ENCODE assay signal across 10 cellular contexts in genomic region chr3:177491301-177492031, GRCh38.
DNase-seq lines count a peak whose midpoint lies in the region; ATAC-seq and TF ChIP-seq lines count a peak whose summit lies in the region.
"Had no signal": no experiment of that assay in that cellular context is flagged by ENCODE, and none has a peak within 500 bp of the region (broad histone marks: within the 10 kb centered on the region; RNA-seq: fewer than 3 reads in every experiment).

No MANE protein-coding gene starts in this region.

- ATAC-seq in stimulated activated naive CD8-positive, alpha-beta T cell treated with anti-CD3 and anti-CD28 coated beads, Interleukin-15, amount 100 ng/mL, for 72 hours, result no peak
- no peak for ATAC-seq in CD4-positive, alpha-beta T cell (ENCODE audit: poor library complexity)
- ATAC-seq in GM18511 (IDR thresholded peaks at IDR 0.05; ENCODE audit: unreplicated experiment), result no peak

- H3K4me1 Mint-ChIP-seq in brain, result peaks cover 55% of the 10 kb centered on the region
- no peaks in the 10 kb centered on the region for H3K4me1 Mint-ChIP-seq in stimulated activated naive CD8-positive, alpha-beta T cell treated with anti-CD3 and anti-CD28 coated beads, Interleukin-15, amount 100 ng/mL, for 72 hours
- peaks cover 22% of the 10 kb centered on the region for H3K4me1 Mint-ChIP-seq in CD4-positive, alpha-beta T cell (ENCODE audit: low read depth)

- H3K27ac Mint-ChIP-seq in brain, result peak overlapping the region; percentile 72 to 97 (median 92)
- H3K27ac Mint-ChIP-seq in stimulated activated naive CD8-positive, alpha-beta T cell treated with anti-CD3 and anti-CD28 coated beads, Interleukin-15, amount 100 ng/mL, for 72 hours, result no peak overlapping the region
- H3K27ac Mint-ChIP-seq in CD4-positive, alpha-beta T cell, result no peak overlapping the region

- 37 to 66% (median 50%) methylated on average over 7 of the region's 7 CpGs for WGBS in spleen, 5 donors

- no peaks in the 10 kb centered on the region for H3K9me3 ChIP-seq in spleen
- no peaks in the 10 kb centered on the region for H3K9me3 ChIP-seq in CD4-positive, alpha-beta T cell (ENCODE audit: control insufficient read depth, low read length)
- H3K9me3 ChIP-seq: ovary had no signal

- POLR2A ChIA-PET in CD4-positive, alpha-beta T cell (lab: Charles Lee), result interaction anchor here (1.0 to 1.5 kb wide), 2 partner anchors 24 to 131 kb away, joined by 3 read pairs; no protein-coding TSS in a partner anchor

- TF ChIP-seq CTCF in brain (conservative IDR thresholded peaks at IDR 0.05) (no peak), spleen (IDR thresholded peaks at IDR 0.05 in 8 of 11, conservative IDR thresholded peaks at IDR 0.05 in 3 of 11) (no peak)
- no peak for TF ChIP-seq CTCF in CD4-positive, alpha-beta T cell (IDR thresholded peaks at IDR 0.05)

- peak overlapping the region in 4 of 5 experiments; percentile 10 to 54 (median 45) for H3K4me3 Mint-ChIP-seq in brain
- H3K4me3 Mint-ChIP-seq in stimulated activated naive CD8-positive, alpha-beta T cell treated with anti-CD3 and anti-CD28 coated beads, Interleukin-15, amount 100 ng/mL, for 72 hours, result no peak overlapping the region
- H3K4me3 Mint-ChIP-seq in CD4-positive, alpha-beta T cell, result no peak overlapping the region

- H3K36me3 ChIP-seq in spleen, result no peaks in the 10 kb centered on the region
- H3K36me3 ChIP-seq: ovary had no signal

- peaks cover 0 to 13% (median 0%) of the 10 kb centered on the region in 5 experiments for H3K9me3 Mint-ChIP-seq in brain
- H3K9me3 Mint-ChIP-seq in stimulated activated naive CD8-positive, alpha-beta T cell treated with anti-CD3 and anti-CD28 coated beads, Interleukin-15, amount 100 ng/mL, for 72 hours, result peaks cover 0 to 4% of the 10 kb centered on the region in 2 donors
- H3K9me3 Mint-ChIP-seq in CD4-positive, alpha-beta T cell, result no peaks in the 10 kb centered on the region

- H3K36me3 Mint-ChIP-seq in brain, result no peaks in the 10 kb centered on the region
- H3K36me3 Mint-ChIP-seq in CD4-positive, alpha-beta T cell (ENCODE audit: low read depth), result no peaks in the 10 kb centered on the region

- intact Hi-C loops in spleen (cut with DNase I; ENCODE audit: low total_unique reads), result no loop called here
- intact Hi-C loops in CD4-positive, alpha-beta T cell (cut with DNase I, micrococcal nuclease), result no loop called here

- peak overlapping the region in 5 of 8 donors; percentile 9 to 27 (median 24) for H3K27ac ChIP-seq in spleen
- H3K27ac ChIP-seq in CD4-positive, alpha-beta T cell (ENCODE audit: low read depth, low read length), result no peak overlapping the region
- H3K27ac ChIP-seq: ovary had no signal

- TF ChIP-seq POLR2A in spleen (IDR thresholded peaks at IDR 0.05), result no peak

- no peaks in the 10 kb centered on the region for H3K27me3 Mint-ChIP-seq in brain
- H3K27me3 Mint-ChIP-seq in stimulated activated naive CD8-positive, alpha-beta T cell treated with anti-CD3 and anti-CD28 coated beads, Interleukin-15, amount 100 ng/mL, for 72 hours, result no peaks in the 10 kb centered on the region
- H3K27me3 Mint-ChIP-seq in CD4-positive, alpha-beta T cell, result no peaks in the 10 kb centered on the region

- peaks cover 0 to 14% (median 9%) of the 10 kb centered on the region in 6 donors for H3K4me1 ChIP-seq in spleen

- no peaks in the 10 kb centered on the region for H3K27me3 ChIP-seq in spleen (replicated peaks in 1 of 7)
- no peaks in the 10 kb centered on the region for H3K27me3 ChIP-seq in CD4-positive, alpha-beta T cell (ENCODE audit: control insufficient read depth, insufficient read depth, low read length)
- H3K27me3 ChIP-seq: ovary had no signal

- CTCF ChIA-PET in CD4-positive, alpha-beta T cell (lab: Charles Lee), result no interaction called here

- H3K4me3 ChIP-seq in spleen, result no peak overlapping the region
- H3K4me3 ChIP-seq: ovary had no signal

- DNase-seq in NCI-H1092 (lab: John Stamatoyannopoulos, UW), result peak; percentile 21
- DNase-seq in hippocampal formation (lab: John Stamatoyannopoulos, UW), result peak; percentile 67 to 87
- DNase-seq in spleen, result no peak
- DNase-seq in stimulated activated naive CD8-positive, alpha-beta T cell treated with anti-CD3 and anti-CD28 coated beads, Interleukin-15, amount 100 ng/mL, for 72 hours, result no peak
- no peak for DNase-seq in CD4-positive, alpha-beta T cell
- DNase-seq: NCI-H1694, ovary, T-helper 9 cell had no signal

Comparison
In these comparisons a context has a peak if more than half of its experiments do, and no peak if none do; other contexts are left out.
1. DNase-seq: peak in NCI-H1092 (single experiment) and hippocampal formation (2 of 2); none in spleen (single experiment), stimulated activated naive CD8-positive, alpha-beta T cell treated with anti-CD3 and anti-CD28 coated beads, Interleukin-15, amount 100 ng/mL, for 72 hours (0 of 2) and CD4-positive, alpha-beta T cell (0 of 10).
2. H3K27ac Mint-ChIP-seq: peak in brain (5 of 5); none in stimulated activated naive CD8-positive, alpha-beta T cell treated with anti-CD3 and anti-CD28 coated beads, Interleukin-15, amount 100 ng/mL, for 72 hours (0 of 2) and CD4-positive, alpha-beta T cell (single experiment).
3. H3K4me3 Mint-ChIP-seq: peak in brain (4 of 5); none in stimulated activated naive CD8-positive, alpha-beta T cell treated with anti-CD3 and anti-CD28 coated beads, Interleukin-15, amount 100 ng/mL, for 72 hours (0 of 2) and CD4-positive, alpha-beta T cell (single experiment).